Comparison of ENCODE assay signal across 1 cellular context in genomic region chr5:124839371-124839998, GRCh38.
TF ChIP-seq lines count a peak whose summit lies in the region.

No MANE protein-coding gene starts in this region.

TF ChIP-seq in HEK293, 187 proteins besides CTCF, POLR2A, EP300 and RAD21 (continued from another document):
- TF ChIP-seq, protein P1, sequence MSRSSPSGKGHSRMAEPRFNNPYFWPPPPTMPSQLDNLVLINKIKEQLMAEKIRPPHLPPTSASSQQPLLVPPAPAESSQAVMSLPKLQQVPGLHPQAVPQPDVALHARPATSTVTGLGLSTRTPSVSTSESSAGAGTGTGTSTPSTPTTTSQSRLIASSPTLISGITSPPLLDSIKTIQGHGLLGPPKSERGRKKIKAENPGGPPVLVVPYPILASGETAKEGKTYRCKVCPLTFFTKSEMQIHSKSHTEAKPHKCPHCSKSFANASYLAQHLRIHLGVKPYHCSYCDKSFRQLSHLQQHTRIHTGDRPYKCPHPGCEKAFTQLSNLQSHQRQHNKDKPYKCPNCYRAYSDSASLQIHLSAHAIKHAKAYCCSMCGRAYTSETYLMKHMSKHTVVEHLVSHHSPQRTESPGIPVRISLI (tag by site-specific recombination; IDR thresholded peaks at IDR 0.05): no peak
- no peak for TF ChIP-seq ZNF600 (tag by site-specific recombination; IDR thresholded peaks at IDR 0.05)
- TF ChIP-seq, protein P2, sequence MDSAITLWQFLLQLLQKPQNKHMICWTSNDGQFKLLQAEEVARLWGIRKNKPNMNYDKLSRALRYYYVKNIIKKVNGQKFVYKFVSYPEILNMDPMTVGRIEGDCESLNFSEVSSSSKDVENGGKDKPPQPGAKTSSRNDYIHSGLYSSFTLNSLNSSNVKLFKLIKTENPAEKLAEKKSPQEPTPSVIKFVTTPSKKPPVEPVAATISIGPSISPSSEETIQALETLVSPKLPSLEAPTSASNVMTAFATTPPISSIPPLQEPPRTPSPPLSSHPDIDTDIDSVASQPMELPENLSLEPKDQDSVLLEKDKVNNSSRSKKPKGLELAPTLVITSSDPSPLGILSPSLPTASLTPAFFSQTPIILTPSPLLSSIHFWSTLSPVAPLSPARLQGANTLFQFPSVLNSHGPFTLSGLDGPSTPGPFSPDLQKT (IDR thresholded peaks at IDR 0.05; ENCODE audit: borderline replicate concordance, low read depth, low read length): no peak
- peak; percentile 63 for TF ChIP-seq ZEB2 (tag by site-specific recombination; IDR thresholded peaks at IDR 0.05)
- TF ChIP-seq MEIS1 (CRISPR knock-in tag; IDR thresholded peaks at IDR 0.05; ENCODE audit: borderline replicate concordance): no peak
- no peak for TF ChIP-seq ZNF302 (tag by site-specific recombination; IDR thresholded peaks at IDR 0.05; ENCODE audit: low read depth)
- peak; percentile 30; the same call in 1 of the 2 replicates for TF ChIP-seq ZNF366 (tag by site-specific recombination; conservative IDR thresholded peaks at IDR 0.05)
- peak; percentile 5; the same call in 1 of the 2 replicates for TF ChIP-seq IKZF3 (tag by site-specific recombination; IDR thresholded peaks at IDR 0.05)
- peak; percentile 21; the same call in 1 of the 2 replicates for TF ChIP-seq WT1 (tag by site-specific recombination; IDR thresholded peaks at IDR 0.05)
- peak; percentile 62 for TF ChIP-seq ZBTB17 (tag by site-specific recombination; IDR thresholded peaks at IDR 0.05)
- TF ChIP-seq ZNF658 (tag by site-specific recombination; IDR thresholded peaks at IDR 0.05): no peak
- TF ChIP-seq, protein P3, sequence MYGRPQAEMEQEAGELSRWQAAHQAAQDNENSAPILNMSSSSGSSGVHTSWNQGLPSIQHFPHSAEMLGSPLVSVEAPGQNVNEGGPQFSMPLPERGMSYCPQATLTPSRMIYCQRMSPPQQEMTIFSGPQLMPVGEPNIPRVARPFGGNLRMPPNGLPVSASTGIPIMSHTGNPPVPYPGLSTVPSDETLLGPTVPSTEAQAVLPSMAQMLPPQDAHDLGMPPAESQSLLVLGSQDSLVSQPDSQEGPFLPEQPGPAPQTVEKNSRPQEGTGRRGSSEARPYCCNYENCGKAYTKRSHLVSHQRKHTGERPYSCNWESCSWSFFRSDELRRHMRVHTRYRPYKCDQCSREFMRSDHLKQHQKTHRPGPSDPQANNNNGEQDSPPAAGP (tag by site-specific recombination; IDR thresholded peaks at IDR 0.05): no peak
- TF ChIP-seq ZBTB44 (tag by site-specific recombination; IDR thresholded peaks at IDR 0.05): no peak
- TF ChIP-seq, protein P4, sequence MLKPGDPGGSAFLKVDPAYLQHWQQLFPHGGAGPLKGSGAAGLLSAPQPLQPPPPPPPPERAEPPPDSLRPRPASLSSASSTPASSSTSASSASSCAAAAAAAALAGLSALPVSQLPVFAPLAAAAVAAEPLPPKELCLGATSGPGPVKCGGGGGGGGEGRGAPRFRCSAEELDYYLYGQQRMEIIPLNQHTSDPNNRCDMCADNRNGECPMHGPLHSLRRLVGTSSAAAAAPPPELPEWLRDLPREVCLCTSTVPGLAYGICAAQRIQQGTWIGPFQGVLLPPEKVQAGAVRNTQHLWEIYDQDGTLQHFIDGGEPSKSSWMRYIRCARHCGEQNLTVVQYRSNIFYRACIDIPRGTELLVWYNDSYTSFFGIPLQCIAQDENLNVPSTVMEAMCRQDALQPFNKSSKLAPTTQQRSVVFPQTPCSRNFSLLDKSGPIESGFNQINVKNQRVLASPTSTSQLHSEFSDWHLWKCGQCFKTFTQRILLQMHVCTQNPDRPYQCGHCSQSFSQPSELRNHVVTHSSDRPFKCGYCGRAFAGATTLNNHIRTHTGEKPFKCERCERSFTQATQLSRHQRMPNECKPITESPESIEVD (tag by site-specific recombination; IDR thresholded peaks at IDR 0.05): peak; percentile 86
- no peak for TF ChIP-seq SETDB1 (IDR thresholded peaks at IDR 0.05; ENCODE audit: insufficient read length, low read length)
- TF ChIP-seq FEZF1 (tag by site-specific recombination; IDR thresholded peaks at IDR 0.05): peak; percentile 38; the same call in 1 of the 2 replicates
- no peak for TF ChIP-seq ZNF585B (tag by site-specific recombination; IDR thresholded peaks at IDR 0.05)
- no peak for TF ChIP-seq KLF8 (tag by site-specific recombination; IDR thresholded peaks at IDR 0.05)
- no peak for TF ChIP-seq ZNF558 (tag by site-specific recombination; IDR thresholded peaks at IDR 0.05)
- 0 out of 2 replicates have a peak, but pooled peaks have one; percentile 29 for TF ChIP-seq ZNF394 (tag by site-specific recombination; IDR thresholded peaks at IDR 0.05; ENCODE audit: borderline replicate concordance)
- TF ChIP-seq OSR2 (tag by site-specific recombination; IDR thresholded peaks at IDR 0.05): peak; percentile 42; the same call in 1 of the 2 replicates
- no peak for TF ChIP-seq ZNF341 (tag by site-specific recombination; IDR thresholded peaks at IDR 0.05; ENCODE audit: low read depth)
